In the genomic region with DNA sequence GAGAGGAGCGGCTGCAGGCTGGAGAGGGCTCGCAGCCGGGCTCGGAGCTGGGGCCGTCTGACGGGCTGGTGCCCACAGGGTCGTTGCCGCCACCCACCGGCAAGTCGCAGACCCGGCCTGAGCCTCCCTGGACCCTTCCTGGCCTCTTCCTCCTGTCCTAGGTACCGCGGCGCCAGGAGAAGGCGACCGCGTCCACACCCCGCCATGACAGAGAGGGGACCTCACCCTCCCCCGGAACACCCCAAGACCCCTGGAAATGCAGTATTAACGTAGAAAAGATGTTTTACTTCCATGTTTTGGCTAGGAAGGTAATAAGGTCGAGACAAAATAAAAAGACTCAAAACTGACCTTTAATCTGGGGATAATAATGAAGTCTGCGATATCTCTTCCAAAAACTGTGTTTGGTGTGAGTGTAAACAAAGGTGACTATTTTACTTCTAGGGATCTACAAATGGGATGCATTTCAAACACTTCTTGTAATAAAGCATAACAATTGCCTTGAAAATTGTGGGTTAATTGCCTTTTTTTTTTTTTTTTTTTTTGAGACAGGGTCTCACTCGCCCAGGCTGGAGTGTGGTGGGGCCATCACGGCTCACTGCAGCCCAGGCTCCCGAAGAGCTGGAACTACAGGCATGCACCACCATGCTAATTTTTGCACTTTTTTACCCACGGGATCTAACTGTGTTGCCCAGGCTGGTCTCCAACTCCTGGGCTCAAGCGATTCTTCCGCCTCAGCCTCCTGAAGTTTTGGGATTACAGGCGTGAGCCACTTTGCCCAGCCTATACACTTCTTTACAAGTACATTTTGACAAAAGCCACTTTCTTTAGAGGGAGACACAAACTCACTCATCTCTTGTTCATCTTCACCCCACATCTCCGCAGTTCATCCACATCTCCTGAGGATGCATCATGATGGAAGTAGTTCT, we compare ENCODE assay signal across 9 cellular contexts. TPM values are rescaled to one million over a fixed set of nuclear protein-coding genes. Genes with fewer than 3 reads are reported as not detected.
A peak's percentile ranks its signal among the peaks of the same experiment; 100 is the strongest.
DNase-seq lines count a peak whose midpoint lies in the region; ATAC-seq, FAIRE-seq and TF ChIP-seq lines count a peak whose summit lies in the region.
"Had no signal": no experiment of that assay in that cellular context is flagged by ENCODE, and none has a peak within 500 bp of the region (broad histone marks: within the 10 kb centered on the region; RNA-seq: fewer than 3 reads in every experiment).

No MANE protein-coding gene starts in this region.

- no peaks in the 10 kb centered on the region for H3K9me3 ChIP-seq in CD4-positive, CD25-positive, alpha-beta regulatory T cell (ENCODE audit: control insufficient read depth in 2 of 2, low read length in 2 of 2)
- H3K9me3 ChIP-seq in SJCRH30 (replicated peaks) = no peaks in the 10 kb centered on the region
- no peaks in the 10 kb centered on the region for H3K9me3 ChIP-seq in small intestine (ENCODE audit: control insufficient read depth, low read depth)

- H3K27me3 ChIP-seq in CD4-positive, CD25-positive, alpha-beta regulatory T cell (ENCODE audit: control insufficient read depth, insufficient read depth, low read length) = no peaks in the 10 kb centered on the region
- H3K27me3 ChIP-seq in SJCRH30 = no peaks in the 10 kb centered on the region
- no peaks in the 10 kb centered on the region for H3K27me3 ChIP-seq in small intestine (ENCODE audit: control insufficient read depth in 2 of 2, insufficient read depth in 2 of 2, low read length in 2 of 2)

- FAIRE-seq in small intestine (lab: Jason Lieb, UNC) = no peak

- H3K36me3 Mint-ChIP-seq in CD4-positive, CD25-positive, alpha-beta regulatory T cell = peaks cover 31% of the 10 kb centered on the region

- H3K36me3 ChIP-seq in CD4-positive, CD25-positive, alpha-beta regulatory T cell (ENCODE audit: control insufficient read depth, insufficient read depth, low read length) = peaks cover 30% of the 10 kb centered on the region
- H3K36me3 ChIP-seq in SJCRH30 = peaks cover 28% of the 10 kb centered on the region
- peaks cover 3 to 10% of the 10 kb centered on the region in 2 donors for H3K36me3 ChIP-seq in small intestine (ENCODE audit: control insufficient read depth in 2 of 2, insufficient read depth in 2 of 2, low read length in 2 of 2)

- peaks cover 28 to 59% (median 43%) of the 10 kb centered on the region in 4 donors for H3K4me1 Mint-ChIP-seq in CD4-positive, CD25-positive, alpha-beta regulatory T cell

- H3K27me3 Mint-ChIP-seq in CD4-positive, CD25-positive, alpha-beta regulatory T cell = peaks cover 6% of the 10 kb centered on the region

- POLR2A ChIA-PET in HEK293T (lab: Yijun Ruan, JAX) = interaction anchor here (0.5 to 2.4 kb wide), 15 partner anchors 8 to 351 kb away, joined by 3 to 45 read pairs (median 3); a partner anchor contains a TSS

- H3K27ac Mint-ChIP-seq in CD4-positive, CD25-positive, alpha-beta regulatory T cell = peak overlapping the region; percentile 86 to 100 (median 100)

- peak overlapping the region; percentile 73 for H3K4me3 ChIP-seq in CD4-positive, CD25-positive, alpha-beta regulatory T cell (ENCODE audit: low read depth, low read length)
- H3K4me3 ChIP-seq in SJCRH30 = peak overlapping the region; percentile 97
- peak overlapping the region; percentile 95 to 100 for H3K4me3 ChIP-seq in foreskin fibroblast (ENCODE audit: low read depth in 1 of 2, low read length in 2 of 2)
- H3K4me3 ChIP-seq in small intestine (ENCODE audit: low read depth in 1 of 2, low read length in 2 of 2) = peak overlapping the region; percentile 50 to 97

- H3K9me3 Mint-ChIP-seq in CD4-positive, CD25-positive, alpha-beta regulatory T cell = no peaks in the 10 kb centered on the region

- no peak for DNase-seq in CD4-positive, CD25-positive, alpha-beta regulatory T cell
- DNase-seq in SJCRH30 (no peak), foreskin fibroblast (no peak), small intestine (no peak), HEK293T (ENCODE audit: extremely low spot score) (no peak), NCI-H1436 (lab: John Stamatoyannopoulos, UW) (no peak)
- no peak for DNase-seq in activated CD4-positive, alpha-beta T cell treated with anti-CD3 and anti-CD28 coated beads, Interleukin-2, amount 50 U/mL, for 4 hours

- peak overlapping the region; percentile 92 to 98 (median 98) for H3K4me3 Mint-ChIP-seq in CD4-positive, CD25-positive, alpha-beta regulatory T cell

- no peak for ATAC-seq in CD4-positive, CD25-positive, alpha-beta regulatory T cell (ENCODE audit: low read depth in 2 of 2)
- peak; percentile 42 for ATAC-seq in GM21619 (IDR thresholded peaks at IDR 0.05; ENCODE audit: unreplicated experiment)

- peak overlapping the region; percentile 99 for H3K27ac ChIP-seq in CD4-positive, CD25-positive, alpha-beta regulatory T cell (ENCODE audit: insufficient read depth, low read length, poor library complexity, severe bottlenecking)
- H3K27ac ChIP-seq in SJCRH30 (peak overlapping the region; percentile 73), small intestine (ENCODE audit: low read depth in 1 of 2, low read length in 1 of 2) (peak overlapping the region; percentile 57 to 100)

- H3K4me1 ChIP-seq in CD4-positive, CD25-positive, alpha-beta regulatory T cell (ENCODE audit: control insufficient read depth, insufficient read depth, low read length, poor library complexity, severe bottlenecking) = peaks cover 39% of the 10 kb centered on the region
- H3K4me1 ChIP-seq in SJCRH30 (no peaks in the 10 kb centered on the region), small intestine (ENCODE audit: control insufficient read depth in 2 of 2, insufficient read depth in 1 of 2, low read depth in 1 of 2, low read length in 1 of 2) (peaks cover 0 to 6% of the 10 kb centered on the region in 2 donors)

- WGBS in small intestine, 3 donors = 21 to 24% (median 21%) methylated on average over 29 to 30 of the region's 30 CpGs

- TF ChIP-seq CTCF in foreskin fibroblast (IDR thresholded peaks at IDR 0.05; ENCODE audit: low read depth, low read length) = no peak

- CTCF ChIA-PET in HEK293T (lab: Yijun Ruan, JAX) = interaction anchor here (0.7 kb wide), 1 partner anchor 1514 kb away, joined by 3 read pairs; no protein-coding TSS in a partner anchor

TF ChIP-seq in HEK293T, 16 proteins besides CTCF, POLR2A, EP300 and RAD21:
- TF ChIP-seq, protein P1, sequence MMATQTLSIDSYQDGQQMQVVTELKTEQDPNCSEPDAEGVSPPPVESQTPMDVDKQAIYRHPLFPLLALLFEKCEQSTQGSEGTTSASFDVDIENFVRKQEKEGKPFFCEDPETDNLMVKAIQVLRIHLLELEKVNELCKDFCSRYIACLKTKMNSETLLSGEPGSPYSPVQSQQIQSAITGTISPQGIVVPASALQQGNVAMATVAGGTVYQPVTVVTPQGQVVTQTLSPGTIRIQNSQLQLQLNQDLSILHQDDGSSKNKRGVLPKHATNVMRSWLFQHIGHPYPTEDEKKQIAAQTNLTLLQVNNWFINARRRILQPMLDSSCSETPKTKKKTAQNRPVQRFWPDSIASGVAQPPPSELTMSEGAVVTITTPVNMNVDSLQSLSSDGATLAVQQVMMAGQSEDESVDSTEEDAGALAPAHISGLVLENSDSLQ (IDR thresholded peaks at IDR 0.05) = no peak
- no peak for TF ChIP-seq SUZ12 (IDR thresholded peaks at IDR 0.05)
- no peak for TF ChIP-seq FOXK2 (IDR thresholded peaks at IDR 0.05)

RNA-seq across cellular contexts. Expression of a gene that starts 0.8 kb away (rescaled TPM):
- 571 TPM for total RNA-seq in CD4-positive, CD25-positive, alpha-beta regulatory T cell
- polyA plus RNA-seq in CD4-positive, CD25-positive, alpha-beta regulatory T cell = 10 to 100 TPM; 50.9 to 72.3 (median 60.2) TPM
- 45.3 and 58.0 TPM in 2 replicates for total RNA-seq in SJCRH30 (2014; rRNA removed; shearing (Covaris generic))
- 100 to 1,000 TPM in 1 of 3 donors, 10 to 100 TPM in 2; 56.7 to 291 (median 59.2) TPM for polyA plus RNA-seq in small intestine

RNA-seq across cellular contexts. Expression of a gene that starts 15.8 kb away (rescaled TPM):
- total RNA-seq in CD4-positive, CD25-positive, alpha-beta regulatory T cell = 65.6 TPM
- polyA plus RNA-seq in CD4-positive, CD25-positive, alpha-beta regulatory T cell = 10 to 100 TPM; 76.3 to 97.1 (median 85.8) TPM
- 39.3 and 43.2 TPM in 2 replicates for total RNA-seq in SJCRH30 (2014; rRNA removed; shearing (Covaris generic))
- polyA plus RNA-seq in small intestine = 100 to 1,000 TPM in 2 of 3 donors, 10 to 100 TPM in 1; 68.6 to 136 (median 113) TPM

RNA-seq across cellular contexts. Expression of a gene that starts 24.2 kb away (rescaled TPM):
- 0.20 TPM for total RNA-seq in CD4-positive, CD25-positive, alpha-beta regulatory T cell
- polyA plus RNA-seq in CD4-positive, CD25-positive, alpha-beta regulatory T cell = under 1 TPM; 0.10 to 0.48 (median 0.36) TPM
- total RNA-seq in SJCRH30 (2014; rRNA removed; shearing (Covaris generic)) = not detected in 2 replicates
- polyA plus RNA-seq in small intestine = not detected
- total RNA-seq: RPMI7951 had no signal
